13 cellular contexts compared by ENCODE assay signal in the genomic region with DNA sequence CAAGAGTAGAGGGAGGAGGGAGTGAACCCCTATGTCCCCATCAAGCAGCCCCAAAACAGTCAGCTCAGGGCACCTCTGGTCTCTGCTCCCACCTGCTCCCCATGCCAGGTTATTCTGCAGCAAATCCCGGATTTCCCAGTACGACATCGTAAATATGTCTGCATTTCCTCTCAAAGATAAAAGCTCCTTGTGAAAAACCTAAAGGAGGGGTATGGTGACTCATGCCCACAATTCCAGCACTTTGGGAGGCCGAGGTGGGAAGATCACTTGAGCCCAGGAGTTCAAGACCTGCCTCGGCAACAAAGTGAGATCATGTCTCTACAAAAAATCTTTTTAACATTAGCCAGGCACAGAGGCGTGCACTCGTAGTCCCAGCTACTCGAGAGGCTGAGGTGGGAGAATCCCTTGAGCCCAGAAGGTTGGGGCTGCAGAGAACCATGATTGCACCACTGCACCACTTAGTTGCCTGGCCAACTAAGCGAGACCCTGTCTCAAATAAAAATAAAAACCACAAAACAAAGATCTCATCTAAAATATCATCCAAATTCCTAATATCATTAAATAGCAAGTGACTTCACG. TPM values are rescaled to one million over a fixed set of nuclear protein-coding genes. Genes with fewer than 3 reads are reported as not detected.
A peak's percentile ranks its signal among the peaks of the same experiment; 100 is the strongest.
DNase-seq lines count a peak whose midpoint lies in the region; ATAC-seq and TF ChIP-seq lines count a peak whose summit lies in the region.
"Had no signal": no experiment of that assay in that cellular context is flagged by ENCODE, and none has a peak within 500 bp of the region (broad histone marks: within the 10 kb centered on the region; RNA-seq: fewer than 3 reads in every experiment).

No MANE protein-coding gene starts in this region.

- peaks cover 19% of the 10 kb centered on the region for H3K4me1 Mint-ChIP-seq in Calu3 (ENCODE audit: low read depth, unreplicated experiment)
- H3K4me1 Mint-ChIP-seq: activated naive CD4-positive, alpha-beta T cell treated with anti-CD3 and anti-CD28 coated beads, Interleukin-2, amount 50 U/mL, for 24 hours had no signal

- H3K36me3 ChIP-seq in mucosa of descending colon (ENCODE audit: low read depth) = no peaks in the 10 kb centered on the region

- CTCF ChIA-PET in Calu3 (lab: Charles Lee) = no interaction called here

- BruUV-seq in Calu3 (replicated peaks; lab: Mats Ljungman, UMichigan) = no TSS peak

- peak; percentile 48 for ATAC-seq in mucosa of descending colon
- ATAC-seq in HG03025 (IDR thresholded peaks at IDR 0.05; ENCODE audit: low FRiP score, unreplicated experiment) = no peak
- no peak for ATAC-seq in activated naive CD4-positive, alpha-beta T cell treated with anti-CD3 and anti-CD28 coated beads, Interleukin-2, amount 50 U/mL, for 72 hours

- H3K9me3 ChIP-seq in mucosa of descending colon = no peaks in the 10 kb centered on the region

- intact Hi-C loops in Calu3 (cut with micrococcal nuclease; ENCODE audit: unreplicated experiment) = no loop called here
- intact Hi-C loops in mucosa of descending colon (cut with DNase I, micrococcal nuclease) = no loop called here

- peaks cover 5% of the 10 kb centered on the region for H3K36me3 Mint-ChIP-seq in Calu3 (ENCODE audit: insufficient read depth, unreplicated experiment)
- H3K36me3 Mint-ChIP-seq in activated naive CD4-positive, alpha-beta T cell treated with anti-CD3 and anti-CD28 coated beads, Interleukin-2, amount 50 U/mL, for 72 hours = no peaks in the 10 kb centered on the region
- H3K36me3 Mint-ChIP-seq: activated naive CD4-positive, alpha-beta T cell treated with anti-CD3 and anti-CD28 coated beads, Interleukin-2, amount 50 U/mL, for 24 hours had no signal

- TF ChIP-seq CTCF in Calu3 (IDR thresholded peaks at IDR 0.05; ENCODE audit: unreplicated experiment) (no peak), mucosa of descending colon (IDR thresholded peaks at IDR 0.05) (no peak)

- H3K9me3 Mint-ChIP-seq in Calu3 (ENCODE audit: low read depth, unreplicated experiment) = no peaks in the 10 kb centered on the region
- no peaks in the 10 kb centered on the region for H3K9me3 Mint-ChIP-seq in activated naive CD4-positive, alpha-beta T cell treated with anti-CD3 and anti-CD28 coated beads, Interleukin-2, amount 50 U/mL, for 72 hours
- H3K9me3 Mint-ChIP-seq: activated naive CD4-positive, alpha-beta T cell treated with anti-CD3 and anti-CD28 coated beads, Interleukin-2, amount 50 U/mL, for 24 hours had no signal

- DNase-seq in Calu3 (no peak), NCI-H226 (peak; percentile 86), dermis blood vessel endothelial cell (peak; percentile 29), mucosa of descending colon (peak in 1 of 3 donors; percentile 12), NOMO-1 (lab: John Stamatoyannopoulos, UW; ENCODE audit: unreplicated experiment in 2 of 2) (no peak), NCI-H1694 treated with DMSO at 0.1 percent for 48 hours (lab: John Stamatoyannopoulos, UW) (no peak)
- no peak for DNase-seq in activated naive CD4-positive, alpha-beta T cell treated with anti-CD3 and anti-CD28 coated beads, Interleukin-2, amount 50 U/mL, for 72 hours (ENCODE audit: low spot score in 2 of 2)
- DNase-seq: activated CD4-positive, alpha-beta T cell treated with anti-CD3 and anti-CD28 coated beads for 1 hour; NCI-H146 had no signal

- no peaks in the 10 kb centered on the region for H3K27me3 Mint-ChIP-seq in Calu3 (ENCODE audit: unreplicated experiment)
- H3K27me3 Mint-ChIP-seq: activated naive CD4-positive, alpha-beta T cell treated with anti-CD3 and anti-CD28 coated beads, Interleukin-2, amount 50 U/mL, for 24 hours had no signal

- H3K27ac Mint-ChIP-seq in Calu3 (ENCODE audit: unreplicated experiment) = no peak overlapping the region
- no peak overlapping the region for H3K27ac Mint-ChIP-seq in activated naive CD4-positive, alpha-beta T cell treated with anti-CD3 and anti-CD28 coated beads, Interleukin-2, amount 50 U/mL, for 72 hours
- H3K27ac Mint-ChIP-seq: activated naive CD4-positive, alpha-beta T cell treated with anti-CD3 and anti-CD28 coated beads, Interleukin-2, amount 50 U/mL, for 24 hours had no signal

- H3K4me3 Mint-ChIP-seq in Calu3 (ENCODE audit: low read depth, unreplicated experiment) = peak overlapping the region; percentile 47
- H3K4me3 Mint-ChIP-seq: activated naive CD4-positive, alpha-beta T cell treated with anti-CD3 and anti-CD28 coated beads, Interleukin-2, amount 50 U/mL, for 24 hours had no signal

- H3K4me3 ChIP-seq in mucosa of descending colon = no peak overlapping the region

- H3K4me1 ChIP-seq in mucosa of descending colon (ENCODE audit: low read depth) = peaks cover 7% of the 10 kb centered on the region

RNA-seq across cellular contexts. Expression of gene ACOT7, which starts 7.1 kb away (rescaled TPM):
- 32.1 and 36.2 TPM in 2 replicates for total RNA-seq in Calu3 (2022)
- total RNA-seq in dermis blood vessel endothelial cell = 17.5 and 33.7 TPM in 2 replicates
- total RNA-seq in mucosa of descending colon = 10 to 100 TPM; 37.9 to 60.1 (median 42.7) TPM
- 10 to 100 TPM; 46.0 to 75.8 TPM for total RNA-seq in activated naive CD4-positive, alpha-beta T cell treated with anti-CD3 and anti-CD28 coated beads, Interleukin-2, amount 50 U/mL, for 72 hours

RNA-seq across cellular contexts. Expression of gene HES2, which starts 33.3 kb away (rescaled TPM):
- not detected in 2 replicates for total RNA-seq in Calu3 (2022)
- total RNA-seq in dermis blood vessel endothelial cell = 9.9 and 14.1 TPM in 2 replicates
- total RNA-seq in mucosa of descending colon = 10 to 100 TPM in 2 of 3 donors, 1 to 10 TPM in 1; 8.6 to 23.0 (median 22.4) TPM
- total RNA-seq in activated naive CD4-positive, alpha-beta T cell treated with anti-CD3 and anti-CD28 coated beads, Interleukin-2, amount 50 U/mL, for 72 hours = 1 to 10 TPM in 1 of 2 donors, under 1 TPM in 1; 0.35 to 1.1 TPM
- total RNA-seq: liver had no signal

RNA-seq across cellular contexts. Expression of gene ESPN, which starts 38.1 kb away (rescaled TPM):
- total RNA-seq in Calu3 (2022) (2.2 and 3.4 TPM in 2 replicates), dermis blood vessel endothelial cell (0.60 and 0.68 TPM in 2 replicates), mucosa of descending colon (100 to 1,000 TPM in 2 of 3 donors, 10 to 100 TPM in 1; 65.7 to 137 (median 124) TPM)
- 1 to 10 TPM in 1 of 2 donors, under 1 TPM in 1; 0.89 to 1.9 TPM for total RNA-seq in activated naive CD4-positive, alpha-beta T cell treated with anti-CD3 and anti-CD28 coated beads, Interleukin-2, amount 50 U/mL, for 72 hours
- total RNA-seq: epithelial cell of proximal tubule had no signal

Comparison
In these comparisons a context has a peak if more than half of its experiments do, and no peak if none do; other contexts are left out.
1. DNase-seq: peak in NCI-H226 (single experiment) and dermis blood vessel endothelial cell (single experiment); none in Calu3 (single experiment), activated naive CD4-positive, alpha-beta T cell treated with anti-CD3 and anti-CD28 coated beads, Interleukin-2, amount 50 U/mL, for 72 hours (0 of 2), NOMO-1 (0 of 2) and NCI-H1694 treated with DMSO at 0.1 percent for 48 hours (single experiment).
2. RNA of gene ESPN, which starts 38.1 kb away (total RNA-seq): 65.7 to 137 TPM in mucosa of descending colon; 2.2 to 3.4 TPM in Calu3, 0.89 to 1.9 TPM in activated naive CD4-positive, alpha-beta T cell treated with anti-CD3 and anti-CD28 coated beads, Interleukin-2, amount 50 U/mL, for 72 hours and 0.60 to 0.68 TPM in dermis blood vessel endothelial cell; every median in the first group is over 10 times any median in the second.